12 cellular contexts compared by ENCODE assay signal in genomic region chr11:73344191-73344607, GRCh38. TPM values are rescaled to one million over a fixed set of nuclear protein-coding genes. Genes with fewer than 3 reads are reported as not detected.
A peak's percentile ranks its signal among the peaks of the same experiment; 100 is the strongest.
DNase-seq lines count a peak whose midpoint lies in the region; ATAC-seq and TF ChIP-seq lines count a peak whose summit lies in the region.
"Had no signal": no experiment of that assay in that cellular context is flagged by ENCODE, and none has a peak within 500 bp of the region (broad histone marks: within the 10 kb centered on the region; RNA-seq: fewer than 3 reads in every experiment).

No MANE protein-coding gene starts in this region.

- peaks cover 7% of the 10 kb centered on the region; the same call in 1 of the 2 replicates for H4K20me1 ChIP-seq in GM23338 (replicated peaks; ENCODE audit: insufficient read depth)

- POLR2A ChIA-PET in CD8-positive, alpha-beta T cell (lab: Charles Lee) = no interaction called here

- WGBS in suprapubic skin = 68% methylated on average over 14 of the region's 20 CpGs

- TF ChIP-seq CTCF in GM23338 (conservative IDR thresholded peaks at IDR 0.05; ENCODE audit: low read depth in 2 of 2) (no peak), suprapubic skin (IDR thresholded peaks at IDR 0.05) (no peak)
- TF ChIP-seq CTCF in CD8-positive, alpha-beta T cell (IDR thresholded peaks at IDR 0.05) = no peak

- TF ChIP-seq EP300 in suprapubic skin (IDR thresholded peaks at IDR 0.05) = no peak

- no peaks in the 10 kb centered on the region for H3F3A ChIP-seq in GM23338 (replicated peaks; ENCODE audit: low read depth)

- no peaks in the 10 kb centered on the region for H3K9me3 Mint-ChIP-seq in GM23338
- H3K9me3 Mint-ChIP-seq in stimulated activated effector memory CD8-positive, alpha-beta T cell treated with anti-CD3 and anti-CD28 coated beads, Interleukin-12 subunit alpha, Interleukin-12 subunit beta, amount 100 ng/mL, for 72 hours = no peaks in the 10 kb centered on the region
- H3K9me3 Mint-ChIP-seq in CD8-positive, alpha-beta T cell = no peaks in the 10 kb centered on the region
- H3K9me3 Mint-ChIP-seq: activated T-cell treated with anti-CD3 and anti-CD28 coated beads, Interleukin-2, amount 50 U/mL, for 72 hours had no signal

- peaks cover 21% of the 10 kb centered on the region for H3K4me1 Mint-ChIP-seq in GM23338
- H3K4me1 Mint-ChIP-seq in stimulated activated effector memory CD8-positive, alpha-beta T cell treated with anti-CD3 and anti-CD28 coated beads, Interleukin-12 subunit alpha, Interleukin-12 subunit beta, amount 100 ng/mL, for 72 hours = no peaks in the 10 kb centered on the region
- H3K4me1 Mint-ChIP-seq in CD8-positive, alpha-beta T cell (ENCODE audit: low read depth) = no peaks in the 10 kb centered on the region

- H3K4me3 ChIP-seq in GM23338 (no peak overlapping the region), rectal smooth muscle tissue (ENCODE audit: low read length) (peak overlapping the region; percentile 25), suprapubic skin (no peak overlapping the region)
- H3K4me3 ChIP-seq in CD8-positive, alpha-beta T cell (ENCODE audit: low read depth, low read length) = no peak overlapping the region

- H3K4me1 ChIP-seq in GM23338 (ENCODE audit: insufficient read depth) = peaks cover 11% of the 10 kb centered on the region; the same call in 1 of the 2 replicates
- peaks cover 23% of the 10 kb centered on the region for H3K4me1 ChIP-seq in rectal smooth muscle tissue (ENCODE audit: control insufficient read depth, insufficient read depth, low read length)
- peaks cover 23% of the 10 kb centered on the region for H3K4me1 ChIP-seq in suprapubic skin
- no peaks in the 10 kb centered on the region for H3K4me1 ChIP-seq in CD8-positive, alpha-beta T cell (ENCODE audit: insufficient read depth, low read length)

- no peak for ATAC-seq in GM23338
- ATAC-seq in stimulated activated effector memory CD8-positive, alpha-beta T cell treated with anti-CD3 and anti-CD28 coated beads, Interleukin-12 subunit alpha, Interleukin-12 subunit beta, amount 100 ng/mL, for 72 hours = no peak
- ATAC-seq in CD8-positive, alpha-beta T cell = no peak
- ATAC-seq: activated T-cell treated with anti-CD3 and anti-CD28 coated beads, Interleukin-2, amount 50 U/mL, for 72 hours had no signal

- H3K4me3 Mint-ChIP-seq in GM23338 = peak overlapping the region; percentile 66; the same call in 1 of the 3 replicates
- no peak overlapping the region for H3K4me3 Mint-ChIP-seq in stimulated activated effector memory CD8-positive, alpha-beta T cell treated with anti-CD3 and anti-CD28 coated beads, Interleukin-12 subunit alpha, Interleukin-12 subunit beta, amount 100 ng/mL, for 72 hours
- H3K4me3 Mint-ChIP-seq in CD8-positive, alpha-beta T cell = no peak overlapping the region
- H3K4me3 Mint-ChIP-seq: activated T-cell treated with anti-CD3 and anti-CD28 coated beads, Interleukin-2, amount 50 U/mL, for 72 hours had no signal

- H3K27ac Mint-ChIP-seq in GM23338 = no peak overlapping the region
- H3K27ac Mint-ChIP-seq in stimulated activated effector memory CD8-positive, alpha-beta T cell treated with anti-CD3 and anti-CD28 coated beads, Interleukin-12 subunit alpha, Interleukin-12 subunit beta, amount 100 ng/mL, for 72 hours = no peak overlapping the region
- no peak overlapping the region for H3K27ac Mint-ChIP-seq in CD8-positive, alpha-beta T cell
- H3K27ac Mint-ChIP-seq: activated T-cell treated with anti-CD3 and anti-CD28 coated beads, Interleukin-2, amount 50 U/mL, for 72 hours had no signal

- peaks cover 40% of the 10 kb centered on the region for H3K27me3 Mint-ChIP-seq in GM23338 (ENCODE audit: insufficient read depth, low read depth, poor library complexity)
- peaks cover 4% of the 10 kb centered on the region for H3K27me3 Mint-ChIP-seq in CD8-positive, alpha-beta T cell (ENCODE audit: low read depth)

- CTCF ChIA-PET in CD8-positive, alpha-beta T cell (lab: Charles Lee) = interaction anchor here (0.7 to 1.7 kb wide), 3 partner anchors 8 to 48 kb away, joined by 3 to 8 read pairs (median 3); no protein-coding TSS in a partner anchor

- no peak overlapping the region for H2AFZ ChIP-seq in GM23338

- H3K27ac ChIP-seq in GM23338 (ENCODE audit: low read depth) (no peak overlapping the region), rectal smooth muscle tissue (ENCODE audit: low read depth, low read length) (peak overlapping the region; percentile 49), suprapubic skin (no peak overlapping the region)
- H3K27ac ChIP-seq in CD8-positive, alpha-beta T cell (ENCODE audit: low read depth, low read length) = no peak overlapping the region

- intact Hi-C loops in CD8-positive, alpha-beta T cell (cut with DNase I, micrococcal nuclease) = no loop called here

- H3K4me2 ChIP-seq in GM23338 = no peak overlapping the region

- no peak for DNase-seq in GM23338 (ENCODE audit: low spot score)
- DNase-seq in astrocyte of the hippocampus (ENCODE audit: low read depth, low spot score) = peak; percentile 72
- peak in 42 of 51 donors; percentile 12 to 80 (median 52) for DNase-seq in hypothalamus (lab: John Stamatoyannopoulos, UW)
- no peak for DNase-seq in suprapubic skin (ENCODE audit: low spot score in 2 of 2)
- DNase-seq in COLO668 (lab: John Stamatoyannopoulos, UW; ENCODE audit: unreplicated experiment) = no peak
- no peak for DNase-seq in stimulated activated effector memory CD8-positive, alpha-beta T cell treated with anti-CD3 and anti-CD28 coated beads, Interleukin-12 subunit alpha, Interleukin-12 subunit beta, amount 100 ng/mL, for 72 hours (ENCODE audit: low spot score in 2 of 2)
- DNase-seq in CD8-positive, alpha-beta T cell = no peak
- DNase-seq: activated CD4-positive, CD25-positive, alpha-beta regulatory T cell; activated T-cell treated with anti-CD3 and anti-CD28 coated beads, Interleukin-2, amount 50 U/mL, for 72 hours; NCI-H1105; NCI-H774 had no signal

- no peaks in the 10 kb centered on the region for H3K9me3 ChIP-seq in suprapubic skin
- H3K9me3 ChIP-seq in CD8-positive, alpha-beta T cell (ENCODE audit: low read length) = no peaks in the 10 kb centered on the region

- no peaks in the 10 kb centered on the region for H3K79me2 ChIP-seq in GM23338 (replicated peaks; ENCODE audit: insufficient read depth)

- no peak for TF ChIP-seq POLR2A in suprapubic skin (IDR thresholded peaks at IDR 0.05)

- no peaks in the 10 kb centered on the region for H3K9me2 ChIP-seq in GM23338 (ENCODE audit: insufficient read depth)

- H3K36me3 ChIP-seq in GM23338 (ENCODE audit: insufficient read depth) (no peaks in the 10 kb centered on the region), rectal smooth muscle tissue (ENCODE audit: control insufficient read depth, insufficient read depth, low read length) (peaks cover 4% of the 10 kb centered on the region), suprapubic skin (peaks cover 3% of the 10 kb centered on the region)
- H3K36me3 ChIP-seq in CD8-positive, alpha-beta T cell (ENCODE audit: insufficient read depth, low read length) = no peaks in the 10 kb centered on the region

- H3K27me3 ChIP-seq in GM23338 (ENCODE audit: insufficient read depth) (peaks cover 29% of the 10 kb centered on the region), rectal smooth muscle tissue (ENCODE audit: control insufficient read depth, insufficient read depth, low read length) (no peaks in the 10 kb centered on the region), suprapubic skin (peaks cover 5% of the 10 kb centered on the region)
- H3K27me3 ChIP-seq in CD8-positive, alpha-beta T cell (ENCODE audit: insufficient read depth, low read length) = no peaks in the 10 kb centered on the region

- no peak overlapping the region for H3K9ac ChIP-seq in rectal smooth muscle tissue (ENCODE audit: low read length)

- no peaks in the 10 kb centered on the region; the same call in 2 of the 3 replicates for H3K36me3 Mint-ChIP-seq in GM23338 (ENCODE audit: low read depth)
- peaks cover under 1% of the 10 kb centered on the region for H3K36me3 Mint-ChIP-seq in stimulated activated effector memory CD8-positive, alpha-beta T cell treated with anti-CD3 and anti-CD28 coated beads, Interleukin-12 subunit alpha, Interleukin-12 subunit beta, amount 100 ng/mL, for 72 hours
- no peaks in the 10 kb centered on the region for H3K36me3 Mint-ChIP-seq in CD8-positive, alpha-beta T cell

TF ChIP-seq in GM23338, 12 proteins besides CTCF, POLR2A, EP300 and RAD21 (continues in another document):
- TF ChIP-seq STAT1 (IDR thresholded peaks at IDR 0.05; ENCODE audit: unreplicated experiment) (no peak), ETS1 (IDR thresholded peaks at IDR 0.05) (no peak), CREB1 (CRISPR knock-in tag; IDR thresholded peaks at IDR 0.05; ENCODE audit: low read depth) (no peak), EZH2 (IDR thresholded peaks at IDR 0.05; ENCODE audit: low read depth, unreplicated experiment) (no peak), ZNF331 (CRISPR knock-in tag; IDR thresholded peaks at IDR 0.05; ENCODE audit: low read depth) (no peak)

RNA-seq across cellular contexts. Expression of gene RELT, which starts 32.0 kb away (rescaled TPM):
- 6.2 and 6.3 TPM in 2 replicates for total RNA-seq in GM23338 (2014; rRNA removed; shearing (Covaris generic))
- polyA plus RNA-seq in GM23338 (2016; fragmentation: Nextera tagmentation; extraction: Ambion mirVana) = 2.0 and 2.1 TPM in 2 replicates
- 10 to 100 TPM in 1 of 4 donors, 1 to 10 TPM in 3; 1.9 to 11.2 (median 4.2) TPM for total RNA-seq in suprapubic skin
- total RNA-seq in CD8-positive, alpha-beta T cell = 100 to 1,000 TPM; 144 to 158 TPM

RNA-seq across cellular contexts. Expression of gene ARHGEF17, which starts 36.1 kb away (rescaled TPM):
- total RNA-seq in GM23338 (2014; rRNA removed; shearing (Covaris generic)) = 11.0 and 15.0 TPM in 2 replicates
- polyA plus RNA-seq in GM23338 (2016; fragmentation: Nextera tagmentation; extraction: Ambion mirVana) = 2.7 and 2.9 TPM in 2 replicates
- total RNA-seq in suprapubic skin = 10 to 100 TPM in 2 of 4 donors, 1 to 10 TPM in 2; 8.3 to 25.0 (median 9.7) TPM
- total RNA-seq in CD8-positive, alpha-beta T cell = under 1 TPM in 1 of 2 experiments, not detected in 1; 0.14 TPM

Comparison
In these comparisons a context has a peak if more than half of its experiments do, and no peak if none do; other contexts are left out.
1. DNase-seq: peak in astrocyte of the hippocampus (single experiment) and hypothalamus (42 of 51); none in GM23338 (single experiment), suprapubic skin (0 of 2), COLO668 (single experiment), stimulated activated effector memory CD8-positive, alpha-beta T cell treated with anti-CD3 and anti-CD28 coated beads, Interleukin-12 subunit alpha, Interleukin-12 subunit beta, amount 100 ng/mL, for 72 hours (0 of 2) and CD8-positive, alpha-beta T cell (0 of 7).
2. RNA of gene RELT, which starts 32.0 kb away (total RNA-seq): 144 to 158 TPM in CD8-positive, alpha-beta T cell; 6.2 to 6.3 TPM in GM23338 and 1.9 to 11.2 TPM in suprapubic skin; every median in the first group is over 10 times any median in the second.
3. RNA of gene ARHGEF17, which starts 36.1 kb away (total RNA-seq): 11.0 to 15.0 TPM in GM23338 and 8.3 to 25.0 TPM in suprapubic skin; 0.14 TPM in CD8-positive, alpha-beta T cell; every median in the first group is over 4 times any median in the second.